ENCODE assay signal across 1 cellular context in the genomic region with DNA sequence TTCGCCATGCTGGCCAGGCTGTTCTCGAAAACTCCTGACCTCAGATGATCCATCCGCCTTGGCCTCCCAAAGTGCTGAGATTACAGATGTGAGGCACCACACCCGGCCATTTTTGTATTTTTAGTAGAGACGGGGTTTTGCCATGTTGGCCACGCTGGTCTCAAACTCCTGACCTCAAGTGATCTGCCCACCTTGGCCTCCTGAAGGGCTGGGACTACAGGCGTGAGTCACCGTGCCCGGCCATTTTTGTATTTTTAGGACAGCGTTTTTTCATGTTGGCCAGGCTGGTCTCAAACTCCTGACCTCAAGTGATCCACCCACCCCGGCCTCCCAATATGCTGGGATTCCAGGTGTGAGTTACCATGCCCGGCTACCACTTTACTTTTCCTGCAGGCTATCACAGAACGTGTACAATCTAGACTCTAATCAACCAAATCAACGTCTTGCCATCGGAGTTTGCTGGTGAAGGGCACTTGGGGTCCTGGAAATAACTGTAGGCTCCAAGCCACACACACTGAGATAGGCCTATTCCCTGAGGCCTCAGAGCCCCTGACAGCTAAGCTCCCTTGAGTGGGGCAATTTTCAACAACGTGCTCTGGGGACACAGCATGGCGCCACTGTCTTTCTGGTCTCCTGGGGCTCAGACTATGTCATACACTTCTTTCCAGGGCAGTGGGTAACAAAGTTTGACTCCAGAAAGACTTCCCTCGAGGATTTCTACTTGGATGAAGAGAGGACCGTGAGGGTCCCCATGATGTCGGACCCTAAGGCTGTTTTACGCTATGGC.
A peak's percentile ranks its signal among the peaks of the same experiment; 100 is the strongest.
TF ChIP-seq lines count a peak whose summit lies in the region.

No MANE protein-coding gene starts in this region.

TF ChIP-seq in HepG2, 621 proteins besides CTCF, POLR2A, EP300 and RAD21:
- TF ChIP-seq SMAD1 (CRISPR knock-in tag; IDR thresholded peaks at IDR 0.05; ENCODE audit: borderline replicate concordance, low read depth) (no peak), POLR2G (IDR thresholded peaks at IDR 0.05; ENCODE audit: low read depth, low read length) (peak; percentile 27; the same call in 1 of the 2 replicates), SATB2 (CRISPR knock-in tag; IDR thresholded peaks at IDR 0.05) (no peak), RBM22 (optimal IDR thresholded peaks at IDR 0.05; ENCODE audit: low read length) (peak; percentile 14), TAF1 (CRISPR knock-in tag; IDR thresholded peaks at IDR 0.05) (0 out of 2 replicates have a peak, but pooled peaks have one; percentile 1), ZNF3 (CRISPR knock-in tag; IDR thresholded peaks at IDR 0.05) (no peak)
- TF ChIP-seq, protein P1, sequence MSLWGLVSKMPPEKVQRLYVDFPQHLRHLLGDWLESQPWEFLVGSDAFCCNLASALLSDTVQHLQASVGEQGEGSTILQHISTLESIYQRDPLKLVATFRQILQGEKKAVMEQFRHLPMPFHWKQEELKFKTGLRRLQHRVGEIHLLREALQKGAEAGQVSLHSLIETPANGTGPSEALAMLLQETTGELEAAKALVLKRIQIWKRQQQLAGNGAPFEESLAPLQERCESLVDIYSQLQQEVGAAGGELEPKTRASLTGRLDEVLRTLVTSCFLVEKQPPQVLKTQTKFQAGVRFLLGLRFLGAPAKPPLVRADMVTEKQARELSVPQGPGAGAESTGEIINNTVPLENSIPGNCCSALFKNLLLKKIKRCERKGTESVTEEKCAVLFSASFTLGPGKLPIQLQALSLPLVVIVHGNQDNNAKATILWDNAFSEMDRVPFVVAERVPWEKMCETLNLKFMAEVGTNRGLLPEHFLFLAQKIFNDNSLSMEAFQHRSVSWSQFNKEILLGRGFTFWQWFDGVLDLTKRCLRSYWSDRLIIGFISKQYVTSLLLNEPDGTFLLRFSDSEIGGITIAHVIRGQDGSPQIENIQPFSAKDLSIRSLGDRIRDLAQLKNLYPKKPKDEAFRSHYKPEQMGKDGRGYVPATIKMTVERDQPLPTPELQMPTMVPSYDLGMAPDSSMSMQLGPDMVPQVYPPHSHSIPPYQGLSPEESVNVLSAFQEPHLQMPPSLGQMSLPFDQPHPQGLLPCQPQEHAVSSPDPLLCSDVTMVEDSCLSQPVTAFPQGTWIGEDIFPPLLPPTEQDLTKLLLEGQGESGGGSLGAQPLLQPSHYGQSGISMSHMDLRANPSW (CRISPR knock-in tag; IDR thresholded peaks at IDR 0.05; ENCODE audit: borderline replicate concordance), result no peak
- TF ChIP-seq, protein P2, sequence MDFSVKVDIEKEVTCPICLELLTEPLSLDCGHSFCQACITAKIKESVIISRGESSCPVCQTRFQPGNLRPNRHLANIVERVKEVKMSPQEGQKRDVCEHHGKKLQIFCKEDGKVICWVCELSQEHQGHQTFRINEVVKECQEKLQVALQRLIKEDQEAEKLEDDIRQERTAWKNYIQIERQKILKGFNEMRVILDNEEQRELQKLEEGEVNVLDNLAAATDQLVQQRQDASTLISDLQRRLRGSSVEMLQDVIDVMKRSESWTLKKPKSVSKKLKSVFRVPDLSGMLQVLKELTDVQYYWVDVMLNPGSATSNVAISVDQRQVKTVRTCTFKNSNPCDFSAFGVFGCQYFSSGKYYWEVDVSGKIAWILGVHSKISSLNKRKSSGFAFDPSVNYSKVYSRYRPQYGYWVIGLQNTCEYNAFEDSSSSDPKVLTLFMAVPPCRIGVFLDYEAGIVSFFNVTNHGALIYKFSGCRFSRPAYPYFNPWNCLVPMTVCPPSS (IDR thresholded peaks at IDR 0.05), result no peak
